Comparison of ENCODE assay signal across 17 cellular contexts in genomic region chr10:100733319-100733718, GRCh38. TPM values are rescaled to one million over a fixed set of nuclear protein-coding genes. Genes with fewer than 3 reads are reported as not detected.
DNase-seq lines count a peak whose midpoint lies in the region; ATAC-seq and TF ChIP-seq lines count a peak whose summit lies in the region.
"Had no signal": no experiment of that assay in that cellular context is flagged by ENCODE, and none has a peak within 500 bp of the region (broad histone marks: within the 10 kb centered on the region; RNA-seq: fewer than 3 reads in every experiment).

No MANE protein-coding gene starts in this region.

- POLR2A ChIA-PET in HCT116 (lab: Charles Lee): no interaction called here
- POLR2A ChIA-PET in Panc1 (lab: Charles Lee): no interaction called here

- in situ Hi-C loops in Panc1 (cut with HindIII; ENCODE audit: low pct_unique_long_range_greater_than_20kb, low sequenced_read_pairs): no loop called here

- no peak for TF ChIP-seq RAD21 in HCT116 (IDR thresholded peaks at IDR 0.05; ENCODE audit: low read depth)

- no peaks in the 10 kb centered on the region for H3K79me2 ChIP-seq in HCT116 (ENCODE audit: insufficient read depth, low read length)

- H3K9me2 ChIP-seq in HCT116 (ENCODE audit: insufficient read depth): no peaks in the 10 kb centered on the region

- H3K4me3 ChIP-seq in HCT116 (replicated peaks in 1 of 2; ENCODE audit: low read depth in 1 of 2, low read length in 2 of 2): no peak overlapping the region
- no peak overlapping the region for H3K4me3 ChIP-seq in Panc1 (ENCODE audit: low read depth in 2 of 2, low read length in 2 of 2)
- H3K4me3 ChIP-seq in spleen: no peak overlapping the region
- H3K4me3 ChIP-seq: A549, GM23248, HAP-1 had no signal

- ATAC-seq in HCT116: no peak
- no peak for ATAC-seq in Panc1
- no peak for ATAC-seq in Right ventricle myocardium inferior
- ATAC-seq: A549 had no signal

- H3K9me3 ChIP-seq in HCT116 (ENCODE audit: control insufficient read depth in 1 of 2, insufficient read depth in 1 of 2, low read depth in 1 of 2, low read length in 2 of 2): no peaks in the 10 kb centered on the region
- no peaks in the 10 kb centered on the region for H3K9me3 ChIP-seq in Panc1 (ENCODE audit: control insufficient read depth, insufficient read depth, low read depth, low read length)
- no peaks in the 10 kb centered on the region for H3K9me3 ChIP-seq in spleen
- H3K9me3 ChIP-seq: A549, BE2C, HAP-1 had no signal

- H3K36me3 ChIP-seq in HCT116 (ENCODE audit: control insufficient read depth in 1 of 2, insufficient read depth in 2 of 2, low read length in 2 of 2): no peaks in the 10 kb centered on the region
- H3K36me3 ChIP-seq in Panc1 (ENCODE audit: control insufficient read depth, insufficient read depth, low read length): no peaks in the 10 kb centered on the region
- no peaks in the 10 kb centered on the region for H3K36me3 ChIP-seq in spleen
- H3K36me3 ChIP-seq: BE2C, HAP-1 had no signal

- no peak overlapping the region for H2AFZ ChIP-seq in HCT116 (ENCODE audit: low read depth, low read length, poor library complexity, severe bottlenecking)
- H2AFZ ChIP-seq: GM23248 had no signal

- RAD21 ChIA-PET in HCT116 (lab: Charles Lee; ENCODE audit: low non-redundant PET in 1 of 2, low total read pairs in 2 of 2, uncharacterized antibody in 2 of 2, unreplicated experiment in 2 of 2): no interaction called here

- no peak overlapping the region for H3K27ac ChIP-seq in HCT116 (ENCODE audit: low read depth, low read length)
- H3K27ac ChIP-seq in Panc1 (ENCODE audit: low read length): peak overlapping the region; percentile 99
- H3K27ac ChIP-seq in spleen: no peak overlapping the region
- H3K27ac ChIP-seq: C4-2B, GM23248, HL-60 had no signal

- H3K4me2 ChIP-seq in HCT116 (ENCODE audit: low read length): no peak overlapping the region
- H3K4me2 ChIP-seq: A549 had no signal

- TF ChIP-seq POLR2A in HCT116 (IDR thresholded peaks at IDR 0.05; ENCODE audit: borderline replicate concordance, extremely low read depth, insufficient read depth, insufficient read length): no peak
- TF ChIP-seq POLR2A in spleen (IDR thresholded peaks at IDR 0.05): no peak

- WGBS in spleen, 5 donors: 70 to 81% (median 74%) methylated on average over 5 to 6 of the region's 6 CpGs

- no peaks in the 10 kb centered on the region for H3K27me3 ChIP-seq in HCT116 (ENCODE audit: insufficient read depth, low read length)
- no peaks in the 10 kb centered on the region for H3K27me3 ChIP-seq in Panc1 (ENCODE audit: control insufficient read depth, insufficient read depth, low read length)
- H3K27me3 ChIP-seq in spleen (replicated peaks in 1 of 7): peaks cover 8 to 100% (median 96%) of the 10 kb centered on the region in 7 donors

- BruUV-seq in HCT116 (replicated peaks; lab: Mats Ljungman, UMichigan) (no TSS peak), Panc1 (replicated peaks; lab: Mats Ljungman, UMichigan) (no TSS peak)

- H4K20me1 ChIP-seq in HCT116 (ENCODE audit: insufficient read depth): no peaks in the 10 kb centered on the region

- H3K9ac ChIP-seq in HCT116 (ENCODE audit: low read length): no peak overlapping the region
- H3K9ac ChIP-seq: GM23248 had no signal

- no peak for TF ChIP-seq CTCF in HCT116 (IDR thresholded peaks at IDR 0.05 in 2 of 3, conservative IDR thresholded peaks at IDR 0.05 in 1 of 3; ENCODE audit: borderline replicate concordance in 1 of 3, insufficient read depth in 1 of 3, low read depth in 2 of 3, low read length in 2 of 3)
- TF ChIP-seq CTCF in Panc1 (IDR thresholded peaks at IDR 0.05): no peak
- TF ChIP-seq CTCF in spleen (IDR thresholded peaks at IDR 0.05 in 8 of 11, conservative IDR thresholded peaks at IDR 0.05 in 3 of 11): no peak

- DNase-seq in HCT116 (ENCODE audit: low read depth, low spot score): no peak
- DNase-seq in Panc1 (ENCODE audit: low read depth, low spot score): no peak
- DNase-seq in left kidney (ENCODE audit: low read depth, low spot score): peak; percentile 48
- peak; percentile 21 for DNase-seq in spleen
- DNase-seq in Right ventricle myocardium inferior (ENCODE audit: missing footprints): no peak
- no peak for DNase-seq in activated CD4-positive, alpha-beta T cell treated with anti-CD3 and anti-CD28 coated beads for 48 hours
- no peak for DNase-seq in iPS-NIHi7 (ENCODE audit: extremely low spot score)
- no peak for DNase-seq in NCI-H1694 (lab: John Stamatoyannopoulos, UW)
- DNase-seq: BE2C; CD4-positive, alpha-beta memory T cell; DMS79; GM23248 had no signal

- H3K4me1 ChIP-seq in HCT116 (ENCODE audit: control insufficient read depth in 1 of 2, insufficient read depth in 2 of 2, low read length in 2 of 2): peaks cover 26 to 34% of the 10 kb centered on the region in 2 experiments
- H3K4me1 ChIP-seq in Panc1 (ENCODE audit: control insufficient read depth, insufficient read depth, low read length): peaks cover 57% of the 10 kb centered on the region
- H3K4me1 ChIP-seq in spleen: peaks cover 26 to 56% (median 48%) of the 10 kb centered on the region in 6 donors
- H3K4me1 ChIP-seq: BE2C had no signal

- CTCF ChIA-PET in HCT116 (lab: Charles Lee): interaction anchor here (1.4 kb wide), 1 partner anchor 10 kb away, joined by 7 read pairs; no protein-coding TSS in a partner anchor
- CTCF ChIA-PET in Panc1 (lab: Charles Lee): interaction anchor here (1.6 kb wide), 1 partner anchor 10 kb away, joined by 4 read pairs; no protein-coding TSS in a partner anchor

- intact Hi-C loops in HCT116 (cut with micrococcal nuclease) (no loop called here), Panc1 (cut with micrococcal nuclease; ENCODE audit: unreplicated experiment) (no loop called here), spleen (cut with DNase I; ENCODE audit: low total_unique reads) (no loop called here), Right ventricle myocardium inferior (cut with DNase I) (no loop called here)

TF ChIP-seq in HCT116, 20 proteins besides CTCF, POLR2A, EP300 and RAD21:
- TF ChIP-seq ZFX (IDR thresholded peaks at IDR 0.05): peak; percentile 10; the same call in 1 of the 2 replicates
- no peak for TF ChIP-seq POLR2AphosphoS5 (IDR thresholded peaks at IDR 0.05; ENCODE audit: low read depth, low read length)
- TF ChIP-seq REST (IDR thresholded peaks at IDR 0.05; ENCODE audit: low read depth): no peak
- no peak for TF ChIP-seq JUND (IDR thresholded peaks at IDR 0.05)
TF ChIP-seq in HCT116: peak in this region for 1.

RNA-seq across cellular contexts. Expression of gene PAX2, which starts 12.1 kb away (rescaled TPM):
- total RNA-seq in HCT116 (2021; ENCODE audit: unreplicated experiment) (5.0 TPM), Panc1 (2021; ENCODE audit: unreplicated experiment) (72.3 TPM), spleen (not detected), Right ventricle myocardium inferior (not detected)
- 1.5 and 2.3 TPM in 2 replicates for polyA plus RNA-seq in HCT116 (2012)
- polyA plus RNA-seq in Panc1 (2012; ENCODE audit: insufficient read length): 71.5 TPM
- polyA plus RNA-seq in spleen: not detected
- total RNA-seq: CD4-positive, alpha-beta memory T cell; GM23248 had no signal
- polyA plus RNA-seq: AG04450; CD4-positive, alpha-beta memory T cell; GM23248 had no signal

Comparison
In these comparisons a context has a peak if more than half of its experiments do, and no peak if none do; other contexts are left out.
1. DNase-seq: peak in left kidney (single experiment) and spleen (single experiment); none in HCT116 (single experiment), Panc1 (single experiment), Right ventricle myocardium inferior (single experiment), activated CD4-positive, alpha-beta T cell treated with anti-CD3 and anti-CD28 coated beads for 48 hours (single experiment), iPS-NIHi7 (single experiment) and NCI-H1694 (single experiment).
2. RNA of gene PAX2, which starts 12.1 kb away (total RNA-seq): 72.3 TPM in Panc1 (single experiment); 5.0 TPM in HCT116 (single experiment), not detected in spleen and not detected in Right ventricle myocardium inferior (single experiment); every median in the first group is over 10 times any median in the second.